1 cellular context compared by ENCODE assay signal in the genomic region with DNA sequence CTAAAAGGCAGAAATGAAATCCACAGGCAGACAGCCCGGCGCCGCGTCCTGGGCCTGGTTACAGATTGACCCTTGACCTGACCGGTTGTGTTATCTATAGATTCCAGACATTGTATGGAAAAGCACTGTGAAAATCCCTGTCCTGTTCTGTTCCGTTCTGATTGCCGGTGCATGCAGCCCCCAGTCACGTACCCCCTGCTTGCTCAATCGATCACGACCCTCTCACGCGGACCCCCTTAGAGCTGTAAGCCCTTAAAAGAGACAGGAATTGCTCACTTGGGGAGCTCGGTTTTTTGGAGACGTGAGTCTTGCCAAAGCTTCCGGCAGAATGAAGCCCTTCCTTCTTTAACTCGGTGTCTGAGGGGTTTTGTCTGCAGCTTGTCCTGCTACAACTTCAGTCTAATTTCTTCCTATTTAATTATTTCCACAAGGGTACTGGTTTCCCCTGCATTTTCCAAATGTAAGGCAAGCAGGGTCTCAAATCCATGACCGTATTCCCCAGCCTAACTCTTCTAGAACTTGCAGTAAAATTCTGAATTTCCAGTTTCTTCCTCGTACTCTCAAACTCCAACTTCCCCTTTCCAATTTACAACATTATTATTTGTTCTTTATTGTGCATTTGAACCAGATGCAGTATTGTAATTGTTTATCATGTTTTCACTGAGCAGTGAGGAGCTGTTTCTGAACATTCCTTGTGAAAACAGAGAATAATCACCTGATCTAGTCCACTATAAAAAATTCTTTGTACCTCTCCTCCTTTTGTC.
A peak's percentile ranks its signal among the peaks of the same experiment; 100 is the strongest.
TF ChIP-seq lines count a peak whose summit lies in the region.

No MANE protein-coding gene starts in this region.

TF ChIP-seq in HepG2, 621 proteins besides CTCF, POLR2A, EP300 and RAD21:
- TF ChIP-seq NR2C2 (CRISPR knock-in tag; IDR thresholded peaks at IDR 0.05; ENCODE audit: borderline replicate concordance), result peak; percentile 31; the same call in 1 of the 2 replicates
- peak in 1 of 2 experiments; percentile 67; a peak in 2 of 4 replicates for TF ChIP-seq NR2F1 (CRISPR knock-in tag; IDR thresholded peaks at IDR 0.05)
- TF ChIP-seq, protein P1, sequence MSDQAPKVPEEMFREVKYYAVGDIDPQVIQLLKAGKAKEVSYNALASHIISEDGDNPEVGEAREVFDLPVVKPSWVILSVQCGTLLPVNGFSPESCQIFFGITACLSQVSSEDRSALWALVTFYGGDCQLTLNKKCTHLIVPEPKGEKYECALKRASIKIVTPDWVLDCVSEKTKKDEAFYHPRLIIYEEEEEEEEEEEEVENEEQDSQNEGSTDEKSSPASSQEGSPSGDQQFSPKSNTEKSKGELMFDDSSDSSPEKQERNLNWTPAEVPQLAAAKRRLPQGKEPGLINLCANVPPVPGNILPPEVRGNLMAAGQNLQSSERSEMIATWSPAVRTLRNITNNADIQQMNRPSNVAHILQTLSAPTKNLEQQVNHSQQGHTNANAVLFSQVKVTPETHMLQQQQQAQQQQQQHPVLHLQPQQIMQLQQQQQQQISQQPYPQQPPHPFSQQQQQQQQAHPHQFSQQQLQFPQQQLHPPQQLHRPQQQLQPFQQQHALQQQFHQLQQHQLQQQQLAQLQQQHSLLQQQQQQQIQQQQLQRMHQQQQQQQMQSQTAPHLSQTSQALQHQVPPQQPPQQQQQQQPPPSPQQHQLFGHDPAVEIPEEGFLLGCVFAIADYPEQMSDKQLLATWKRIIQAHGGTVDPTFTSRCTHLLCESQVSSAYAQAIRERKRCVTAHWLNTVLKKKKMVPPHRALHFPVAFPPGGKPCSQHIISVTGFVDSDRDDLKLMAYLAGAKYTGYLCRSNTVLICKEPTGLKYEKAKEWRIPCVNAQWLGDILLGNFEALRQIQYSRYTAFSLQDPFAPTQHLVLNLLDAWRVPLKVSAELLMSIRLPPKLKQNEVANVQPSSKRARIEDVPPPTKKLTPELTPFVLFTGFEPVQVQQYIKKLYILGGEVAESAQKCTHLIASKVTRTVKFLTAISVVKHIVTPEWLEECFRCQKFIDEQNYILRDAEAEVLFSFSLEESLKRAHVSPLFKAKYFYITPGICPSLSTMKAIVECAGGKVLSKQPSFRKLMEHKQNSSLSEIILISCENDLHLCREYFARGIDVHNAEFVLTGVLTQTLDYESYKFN (CRISPR knock-in tag; conservative IDR thresholded peaks at IDR 0.05), result 0 out of 2 replicates have a peak, but pooled peaks have one; percentile 21
- TF ChIP-seq SAP130 (CRISPR knock-in tag; IDR thresholded peaks at IDR 0.05; ENCODE audit: low read depth), result 0 out of 2 replicates have a peak, but pooled peaks have one; percentile 15
- 0 out of 2 replicates have a peak, but pooled peaks have one; percentile 26 for TF ChIP-seq ZMYM4 (CRISPR knock-in tag; IDR thresholded peaks at IDR 0.05)
- TF ChIP-seq ZBTB20 (CRISPR knock-in tag; IDR thresholded peaks at IDR 0.05; ENCODE audit: borderline replicate concordance, low read depth), result peak; percentile 74; the same call in 1 of the 2 replicates
- 0 out of 2 replicates have a peak, but pooled peaks have one; percentile 16 for TF ChIP-seq TBX2 (CRISPR knock-in tag; IDR thresholded peaks at IDR 0.05; ENCODE audit: borderline replicate concordance)
- peak; percentile 25; the same call in 1 of the 2 replicates for TF ChIP-seq SALL1 (CRISPR knock-in tag; IDR thresholded peaks at IDR 0.05)
- peak; percentile 19; the same call in 1 of the 2 replicates for TF ChIP-seq SKIL (CRISPR knock-in tag; IDR thresholded peaks at IDR 0.05; ENCODE audit: borderline replicate concordance)
- TF ChIP-seq ZBTB7B (CRISPR knock-in tag; IDR thresholded peaks at IDR 0.05), result 0 out of 2 replicates have a peak, but pooled peaks have one; percentile 50
